Comparison of ENCODE assay signal across 1 cellular context in the genomic region with DNA sequence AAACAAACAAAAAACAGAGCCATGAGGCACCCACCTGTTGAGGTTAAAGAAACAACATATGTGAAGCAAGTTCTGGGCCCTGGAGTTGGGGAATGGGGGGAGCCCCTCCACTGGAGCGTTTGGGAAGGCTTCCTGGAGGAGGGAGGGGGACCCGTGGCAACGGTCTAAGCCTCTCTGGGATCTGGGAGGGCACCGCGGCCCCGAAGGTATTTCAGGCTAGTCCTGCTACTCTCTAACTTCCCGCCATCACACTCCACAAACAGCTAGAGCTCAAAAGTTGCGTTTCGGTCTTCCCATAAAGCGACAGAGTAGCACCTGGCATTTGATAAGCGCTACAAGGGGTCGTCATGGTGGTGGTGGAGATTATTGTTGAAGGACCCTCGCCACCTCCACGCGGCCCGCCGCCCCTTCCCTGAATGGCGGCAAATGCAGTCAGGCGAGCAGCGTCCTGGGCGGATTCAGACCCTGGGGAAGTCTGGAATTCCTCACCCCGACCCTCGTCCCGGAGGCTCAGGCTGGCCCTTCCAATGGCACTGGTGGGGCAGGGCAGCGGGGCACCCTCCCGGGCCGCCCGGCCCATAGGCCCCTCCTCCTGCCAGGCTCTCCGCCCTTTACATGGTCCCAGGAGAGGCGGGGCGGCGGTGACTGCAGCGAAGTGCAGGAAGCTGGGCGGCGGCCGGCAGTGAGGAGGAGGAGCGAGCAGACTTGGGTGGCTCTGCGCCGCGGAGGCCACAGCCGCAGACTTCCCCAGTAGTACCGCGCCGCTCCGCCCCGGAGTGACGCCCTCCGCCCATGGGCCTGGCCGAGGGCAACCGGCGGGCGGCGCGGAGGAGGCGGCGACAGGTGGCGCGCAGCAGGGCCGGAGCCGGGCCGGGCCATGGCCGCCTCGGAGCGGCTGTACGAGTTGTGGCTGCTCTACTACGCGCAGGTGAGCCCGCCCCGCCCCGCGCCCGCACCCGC.
A peak's percentile ranks its signal among the peaks of the same experiment; 100 is the strongest.
TF ChIP-seq lines count a peak whose summit lies in the region.

A gene with protein sequence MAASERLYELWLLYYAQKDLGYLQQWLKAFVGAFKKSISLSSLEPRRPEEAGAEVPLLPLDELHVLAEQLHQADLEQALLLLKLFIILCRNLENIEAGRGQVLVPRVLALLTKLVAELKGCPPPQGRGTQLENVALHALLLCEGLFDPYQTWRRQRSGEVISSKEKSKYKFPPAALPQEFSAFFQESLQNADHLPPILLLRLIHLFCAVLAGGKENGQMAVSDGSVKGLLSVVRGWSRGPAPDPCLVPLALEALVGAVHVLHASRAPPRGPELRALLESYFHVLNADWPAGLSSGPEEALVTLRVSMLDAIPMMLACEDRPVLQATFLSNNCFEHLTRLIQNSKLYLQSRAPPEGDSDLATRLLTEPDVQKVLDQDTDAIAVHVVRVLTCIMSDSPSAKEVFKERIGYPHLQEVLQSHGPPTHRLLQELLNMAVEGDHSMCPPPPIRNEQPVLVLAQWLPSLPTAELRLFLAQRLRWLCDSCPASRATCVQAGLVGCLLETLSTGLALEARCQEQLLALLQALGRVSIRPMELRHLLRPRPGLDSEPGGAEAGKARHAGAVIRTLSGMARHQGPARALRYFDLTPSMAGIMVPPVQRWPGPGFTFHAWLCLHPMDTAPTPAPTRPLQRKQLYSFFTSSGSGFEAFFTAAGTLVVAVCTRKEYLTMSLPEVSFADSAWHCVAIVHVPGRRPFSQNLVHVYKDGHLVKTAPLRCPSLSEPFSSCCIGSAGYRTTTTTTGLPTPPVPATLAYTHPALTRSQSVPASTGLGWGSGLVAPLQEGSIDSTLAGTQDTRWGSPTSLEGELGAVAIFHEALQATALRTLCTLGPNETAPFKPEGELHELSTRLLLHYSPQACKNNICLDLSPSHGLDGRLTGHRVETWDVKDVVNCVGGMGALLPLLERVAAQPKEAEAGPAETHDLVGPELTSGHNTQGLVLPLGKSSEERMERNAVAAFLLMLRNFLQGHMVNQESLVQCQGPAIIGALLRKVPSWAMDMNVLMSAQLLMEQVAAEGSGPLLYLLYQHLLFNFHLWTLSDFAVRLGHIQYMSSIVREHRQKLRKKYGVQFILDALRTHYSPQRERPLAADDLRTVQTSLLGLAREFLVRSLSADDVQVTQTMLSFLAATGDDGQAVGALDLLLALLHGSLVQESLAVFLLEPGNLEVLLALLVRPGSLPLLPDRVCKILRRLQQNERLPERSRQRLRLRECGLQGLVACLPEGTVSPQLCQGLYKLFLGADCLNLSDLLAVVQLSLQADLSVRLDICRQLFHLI (N-terminal part only) (plus strand): TSS at position 682 of the 960 bp plus-strand sequence. CDS start 196 bp downstream, at position 878.

TF ChIP-seq in HepG2, 621 proteins besides CTCF, POLR2A, EP300 and RAD21 (continued from another document and continues in another):
- TF ChIP-seq ZNF781 (CRISPR knock-in tag; IDR thresholded peaks at IDR 0.05; ENCODE audit: borderline replicate concordance, not compliant biosample characterization) (peak; percentile 82), NFIB (CRISPR knock-in tag; IDR thresholded peaks at IDR 0.05; ENCODE audit: borderline replicate concordance) (no peak), ARHGAP35 (CRISPR knock-in tag; IDR thresholded peaks at IDR 0.05; ENCODE audit: borderline replicate concordance) (no peak), U2AF2 (IDR thresholded peaks at IDR 0.05; ENCODE audit: low read depth, low read length) (no peak), ZNF510 (CRISPR knock-in tag; IDR thresholded peaks at IDR 0.05; ENCODE audit: low read depth) (no peak), ZNF260 (CRISPR knock-in tag; IDR thresholded peaks at IDR 0.05; ENCODE audit: borderline replicate concordance, low read depth) (no peak), ZNF75D (CRISPR knock-in tag; IDR thresholded peaks at IDR 0.05; ENCODE audit: borderline replicate concordance) (no peak), SP1 (IDR thresholded peaks at IDR 0.05) (no peak), SP1 (CRISPR knock-in tag; IDR thresholded peaks at IDR 0.05) (no peak; the same call in 1 of the 2 replicates), AKAP8 (CRISPR knock-in tag; IDR thresholded peaks at IDR 0.05) (no peak), PLRG1 (conservative IDR thresholded peaks at IDR 0.05) (no peak), ZNF878 (CRISPR knock-in tag; IDR thresholded peaks at IDR 0.05) (no peak), TARDBP (CRISPR knock-in tag; IDR thresholded peaks at IDR 0.05) (peak; percentile 30; the same call in 1 of the 2 replicates), NR2F6 (IDR thresholded peaks at IDR 0.05) (no peak), NR2F6 (CRISPR knock-in tag; IDR thresholded peaks at IDR 0.05) (peak; percentile 38; the same call in 1 of the 2 replicates), ZNF773 (CRISPR knock-in tag; IDR thresholded peaks at IDR 0.05; ENCODE audit: borderline replicate concordance) (no peak), RORA (CRISPR knock-in tag; IDR thresholded peaks at IDR 0.05) (no peak), ZNF350 (CRISPR knock-in tag; IDR thresholded peaks at IDR 0.05; ENCODE audit: borderline replicate concordance, low read depth) (peak; percentile 59; the same call in 1 of the 2 replicates), ZNF44 (CRISPR knock-in tag; IDR thresholded peaks at IDR 0.05) (no peak), NR1H2 (CRISPR knock-in tag; IDR thresholded peaks at IDR 0.05; ENCODE audit: borderline replicate concordance, low read depth) (no peak), ZNF782 (CRISPR knock-in tag; IDR thresholded peaks at IDR 0.05; ENCODE audit: borderline replicate concordance) (peak; percentile 28; the same call in 1 of the 2 replicates), REL (CRISPR knock-in tag; conservative IDR thresholded peaks at IDR 0.05) (no peak), ZNF891 (CRISPR knock-in tag; IDR thresholded peaks at IDR 0.05) (no peak; the same call in 1 of the 2 replicates), CBX1 (IDR thresholded peaks at IDR 0.05; ENCODE audit: low read depth) (no peak), HDAC1 (CRISPR knock-in tag; IDR thresholded peaks at IDR 0.05) (peak; percentile 76; the same call in 1 of the 2 replicates)
- TF ChIP-seq, protein P1, sequence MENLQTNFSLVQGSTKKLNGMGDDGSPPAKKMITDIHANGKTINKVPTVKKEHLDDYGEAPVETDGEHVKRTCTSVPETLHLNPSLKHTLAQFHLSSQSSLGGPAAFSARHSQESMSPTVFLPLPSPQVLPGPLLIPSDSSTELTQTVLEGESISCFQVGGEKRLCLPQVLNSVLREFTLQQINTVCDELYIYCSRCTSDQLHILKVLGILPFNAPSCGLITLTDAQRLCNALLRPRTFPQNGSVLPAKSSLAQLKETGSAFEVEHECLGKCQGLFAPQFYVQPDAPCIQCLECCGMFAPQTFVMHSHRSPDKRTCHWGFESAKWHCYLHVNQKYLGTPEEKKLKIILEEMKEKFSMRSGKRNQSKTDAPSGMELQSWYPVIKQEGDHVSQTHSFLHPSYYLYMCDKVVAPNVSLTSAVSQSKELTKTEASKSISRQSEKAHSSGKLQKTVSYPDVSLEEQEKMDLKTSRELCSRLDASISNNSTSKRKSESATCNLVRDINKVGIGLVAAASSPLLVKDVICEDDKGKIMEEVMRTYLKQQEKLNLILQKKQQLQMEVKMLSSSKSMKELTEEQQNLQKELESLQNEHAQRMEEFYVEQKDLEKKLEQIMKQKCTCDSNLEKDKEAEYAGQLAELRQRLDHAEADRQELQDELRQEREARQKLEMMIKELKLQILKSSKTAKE (CRISPR knock-in tag; IDR thresholded peaks at IDR 0.05; ENCODE audit: borderline replicate concordance) = no peak; the same call in 1 of the 2 replicates
- TF ChIP-seq, protein P2, sequence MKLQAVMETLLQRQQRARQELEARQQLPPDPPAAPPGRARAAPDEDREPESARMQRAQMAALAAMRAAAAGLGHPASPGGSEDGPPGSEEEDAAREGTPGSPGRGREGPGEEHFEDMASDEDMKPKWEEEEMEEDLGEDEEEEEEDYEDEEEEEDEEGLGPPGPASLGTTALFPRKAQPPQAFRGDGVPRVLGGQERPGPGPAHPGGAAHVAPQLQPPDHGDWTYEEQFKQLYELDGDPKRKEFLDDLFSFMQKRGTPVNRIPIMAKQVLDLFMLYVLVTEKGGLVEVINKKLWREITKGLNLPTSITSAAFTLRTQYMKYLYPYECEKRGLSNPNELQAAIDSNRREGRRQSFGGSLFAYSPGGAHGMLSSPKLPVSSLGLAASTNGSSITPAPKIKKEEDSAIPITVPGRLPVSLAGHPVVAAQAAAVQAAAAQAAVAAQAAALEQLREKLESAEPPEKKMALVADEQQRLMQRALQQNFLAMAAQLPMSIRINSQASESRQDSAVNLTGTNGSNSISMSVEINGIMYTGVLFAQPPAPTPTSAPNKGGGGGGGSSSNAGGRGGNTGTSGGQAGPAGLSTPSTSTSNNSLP (IDR thresholded peaks at IDR 0.05; ENCODE audit: low read depth, low read length) = no peak
- TF ChIP-seq, protein P3, sequence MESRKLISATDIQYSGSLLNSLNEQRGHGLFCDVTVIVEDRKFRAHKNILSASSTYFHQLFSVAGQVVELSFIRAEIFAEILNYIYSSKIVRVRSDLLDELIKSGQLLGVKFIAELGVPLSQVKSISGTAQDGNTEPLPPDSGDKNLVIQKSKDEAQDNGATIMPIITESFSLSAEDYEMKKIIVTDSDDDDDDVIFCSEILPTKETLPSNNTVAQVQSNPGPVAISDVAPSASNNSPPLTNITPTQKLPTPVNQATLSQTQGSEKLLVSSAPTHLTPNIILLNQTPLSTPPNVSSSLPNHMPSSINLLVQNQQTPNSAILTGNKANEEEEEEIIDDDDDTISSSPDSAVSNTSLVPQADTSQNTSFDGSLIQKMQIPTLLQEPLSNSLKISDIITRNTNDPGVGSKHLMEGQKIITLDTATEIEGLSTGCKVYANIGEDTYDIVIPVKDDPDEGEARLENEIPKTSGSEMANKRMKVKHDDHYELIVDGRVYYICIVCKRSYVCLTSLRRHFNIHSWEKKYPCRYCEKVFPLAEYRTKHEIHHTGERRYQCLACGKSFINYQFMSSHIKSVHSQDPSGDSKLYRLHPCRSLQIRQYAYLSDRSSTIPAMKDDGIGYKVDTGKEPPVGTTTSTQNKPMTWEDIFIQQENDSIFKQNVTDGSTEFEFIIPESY (CRISPR knock-in tag; IDR thresholded peaks at IDR 0.05) = no peak
- TF ChIP-seq, protein P4, sequence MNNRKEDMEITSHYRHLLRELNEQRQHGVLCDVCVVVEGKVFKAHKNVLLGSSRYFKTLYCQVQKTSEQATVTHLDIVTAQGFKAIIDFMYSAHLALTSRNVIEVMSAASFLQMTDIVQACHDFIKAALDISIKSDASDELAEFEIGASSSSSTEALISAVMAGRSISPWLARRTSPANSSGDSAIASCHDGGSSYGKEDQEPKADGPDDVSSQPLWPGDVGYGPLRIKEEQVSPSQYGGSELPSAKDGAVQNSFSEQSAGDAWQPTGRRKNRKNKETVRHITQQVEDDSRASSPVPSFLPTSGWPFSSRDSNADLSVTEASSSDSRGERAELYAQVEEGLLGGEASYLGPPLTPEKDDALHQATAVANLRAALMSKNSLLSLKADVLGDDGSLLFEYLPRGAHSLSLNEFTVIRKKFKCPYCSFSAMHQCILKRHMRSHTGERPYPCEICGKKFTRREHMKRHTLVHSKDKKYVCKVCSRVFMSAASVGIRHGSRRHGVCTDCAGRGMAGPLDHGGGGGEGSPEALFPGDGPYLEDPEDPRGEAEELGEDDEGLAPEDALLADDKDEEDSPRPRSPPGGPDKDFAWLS (CRISPR knock-in tag; IDR thresholded peaks at IDR 0.05; ENCODE audit: borderline replicate concordance) = no peak
- TF ChIP-seq, protein P5, sequence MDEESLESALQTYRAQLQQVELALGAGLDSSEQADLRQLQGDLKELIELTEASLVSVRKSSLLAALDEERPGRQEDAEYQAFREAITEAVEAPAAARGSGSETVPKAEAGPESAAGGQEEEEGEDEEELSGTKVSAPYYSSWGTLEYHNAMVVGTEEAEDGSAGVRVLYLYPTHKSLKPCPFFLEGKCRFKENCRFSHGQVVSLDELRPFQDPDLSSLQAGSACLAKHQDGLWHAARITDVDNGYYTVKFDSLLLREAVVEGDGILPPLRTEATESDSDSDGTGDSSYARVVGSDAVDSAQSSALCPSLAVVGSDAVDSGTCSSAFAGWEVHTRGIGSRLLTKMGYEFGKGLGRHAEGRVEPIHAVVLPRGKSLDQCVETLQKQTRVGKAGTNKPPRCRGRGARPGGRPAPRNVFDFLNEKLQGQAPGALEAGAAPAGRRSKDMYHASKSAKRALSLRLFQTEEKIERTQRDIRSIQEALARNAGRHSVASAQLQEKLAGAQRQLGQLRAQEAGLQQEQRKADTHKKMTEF (CRISPR knock-in tag; IDR thresholded peaks at IDR 0.05) = peak; percentile 69
- TF ChIP-seq, protein P6, sequence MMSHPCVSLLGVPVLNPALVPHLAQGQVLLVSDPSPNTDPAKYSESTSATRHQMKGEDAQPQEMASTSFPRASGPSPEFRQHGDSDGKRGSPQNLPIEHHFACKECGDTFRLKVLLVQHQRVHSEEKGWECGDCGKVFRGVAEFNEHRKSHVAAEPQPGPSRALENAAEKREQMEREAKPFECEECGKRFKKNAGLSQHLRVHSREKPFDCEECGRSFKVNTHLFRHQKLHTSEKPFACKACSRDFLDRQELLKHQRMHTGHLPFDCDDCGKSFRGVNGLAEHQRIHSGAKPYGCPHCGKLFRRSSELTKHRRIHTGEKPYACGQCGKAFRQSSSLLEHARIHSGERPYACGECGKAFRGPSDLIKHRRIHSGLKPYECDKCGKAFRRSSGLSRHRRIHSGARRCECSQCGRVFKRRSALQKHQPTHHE (CRISPR knock-in tag; IDR thresholded peaks at IDR 0.05; ENCODE audit: borderline replicate concordance) = peak; percentile 84; the same call in 1 of the 2 replicates
- TF ChIP-seq, protein P7, sequence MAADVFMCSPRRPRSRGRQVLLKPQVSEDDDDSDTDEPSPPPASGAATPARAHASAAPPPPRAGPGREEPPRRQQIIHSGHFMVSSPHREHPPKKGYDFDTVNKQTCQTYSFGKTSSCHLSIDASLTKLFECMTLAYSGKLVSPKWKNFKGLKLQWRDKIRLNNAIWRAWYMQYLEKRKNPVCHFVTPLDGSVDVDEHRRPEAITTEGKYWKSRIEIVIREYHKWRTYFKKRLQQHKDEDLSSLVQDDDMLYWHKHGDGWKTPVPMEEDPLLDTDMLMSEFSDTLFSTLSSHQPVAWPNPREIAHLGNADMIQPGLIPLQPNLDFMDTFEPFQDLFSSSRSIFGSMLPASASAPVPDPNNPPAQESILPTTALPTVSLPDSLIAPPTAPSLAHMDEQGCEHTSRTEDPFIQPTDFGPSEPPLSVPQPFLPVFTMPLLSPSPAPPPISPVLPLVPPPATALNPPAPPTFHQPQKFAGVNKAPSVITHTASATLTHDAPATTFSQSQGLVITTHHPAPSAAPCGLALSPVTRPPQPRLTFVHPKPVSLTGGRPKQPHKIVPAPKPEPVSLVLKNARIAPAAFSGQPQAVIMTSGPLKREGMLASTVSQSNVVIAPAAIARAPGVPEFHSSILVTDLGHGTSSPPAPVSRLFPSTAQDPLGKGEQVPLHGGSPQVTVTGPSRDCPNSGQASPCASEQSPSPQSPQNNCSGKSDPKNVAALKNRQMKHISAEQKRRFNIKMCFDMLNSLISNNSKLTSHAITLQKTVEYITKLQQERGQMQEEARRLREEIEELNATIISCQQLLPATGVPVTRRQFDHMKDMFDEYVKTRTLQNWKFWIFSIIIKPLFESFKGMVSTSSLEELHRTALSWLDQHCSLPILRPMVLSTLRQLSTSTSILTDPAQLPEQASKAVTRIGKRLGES (CRISPR knock-in tag; IDR thresholded peaks at IDR 0.05; ENCODE audit: borderline replicate concordance) = no peak
- TF ChIP-seq, protein P8, sequence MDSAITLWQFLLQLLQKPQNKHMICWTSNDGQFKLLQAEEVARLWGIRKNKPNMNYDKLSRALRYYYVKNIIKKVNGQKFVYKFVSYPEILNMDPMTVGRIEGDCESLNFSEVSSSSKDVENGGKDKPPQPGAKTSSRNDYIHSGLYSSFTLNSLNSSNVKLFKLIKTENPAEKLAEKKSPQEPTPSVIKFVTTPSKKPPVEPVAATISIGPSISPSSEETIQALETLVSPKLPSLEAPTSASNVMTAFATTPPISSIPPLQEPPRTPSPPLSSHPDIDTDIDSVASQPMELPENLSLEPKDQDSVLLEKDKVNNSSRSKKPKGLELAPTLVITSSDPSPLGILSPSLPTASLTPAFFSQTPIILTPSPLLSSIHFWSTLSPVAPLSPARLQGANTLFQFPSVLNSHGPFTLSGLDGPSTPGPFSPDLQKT (CRISPR knock-in tag; IDR thresholded peaks at IDR 0.05; ENCODE audit: borderline replicate concordance) = no peak
